Comparison of ENCODE assay signal across 31 cellular contexts in genomic region chr20:19310541-19310940, GRCh38.
"Had no signal": no experiment of that assay in that cellular context is flagged by ENCODE, and none has a peak within 500 bp of the region (broad histone marks: within the 10 kb centered on the region; RNA-seq: fewer than 3 reads in every experiment).

No MANE protein-coding gene starts in this region.

- H3K27me3 ChIP-seq: adrenal gland, body of pancreas, colonic mucosa, esophagus squamous epithelium, heart right ventricle had no signal

- H3K9me3 Mint-ChIP-seq: activated CD4-positive, alpha-beta T cell treated with anti-CD3 and anti-CD28 coated beads, Interleukin-2, amount 10 ng/mL, durations not matched to agents 24 days and 14 days; activated naive CD4-positive, alpha-beta T cell treated with anti-CD3 and anti-CD28 coated beads for 36 hours; activated naive CD8-positive, alpha-beta T cell treated with anti-CD3 and anti-CD28 coated beads for 36 hours; activated T-helper 1 cell treated with anti-CD3 and anti-CD28 coated beads, Interleukin-12 subunit alpha, Interleukin-12 subunit beta, Interleukin-2, Interleukin-4 antibody, amounts not matched to agents 30 ng/mL and 10 ng/mL and 1 ng/mL, durations not matched to agents 14 hours and 24 hours and 36 hours; activated T-helper 2 cell treated with anti-CD3 and anti-CD28 coated beads, Interferon-gamma antibody, Interleukin-2, Interleukin-4, amounts not matched to agents 10 μg/mL and 5 μg/mL and 100 μg/mL, durations not matched to agents 14 hours and 24 hours and 36 hours; T-helper 2 cell treated with Interferon-gamma antibody and Interleukin-4, amounts not matched to agents 5 μg/mL and 100 μg/mL, for 36 hours had no signal

- ATAC-seq: activated CD4-positive, alpha-beta T cell treated with anti-CD3 and anti-CD28 coated beads for 36 hours; activated CD8-positive, alpha-beta memory T cell treated with anti-CD3 and anti-CD28 coated beads, Interleukin-2, amount 10 ng/mL, durations not matched to agents 7 days and 5 days; activated CD8-positive, alpha-beta T cell treated with anti-CD3 and anti-CD28 coated beads, Interleukin-2, amount 10 ng/mL, durations not matched to agents 7 days and 5 days; activated naive CD8-positive, alpha-beta T cell treated with anti-CD3 and anti-CD28 coated beads, Interleukin-2, amount 50 U/mL, for 24 hours; body of pancreas; heart right ventricle; T-helper 17 cell had no signal

- H3K4me3 ChIP-seq: adrenal gland, body of pancreas, colonic mucosa, esophagus squamous epithelium, heart right ventricle had no signal

- H3K4me3 Mint-ChIP-seq: activated CD4-positive, alpha-beta memory T cell treated with anti-CD3 and anti-CD28 coated beads for 36 hours; activated CD4-positive, alpha-beta T cell treated with anti-CD3 and anti-CD28 coated beads for 36 hours; activated CD4-positive, alpha-beta T cell treated with anti-CD3 and anti-CD28 coated beads, Interleukin-2, amount 10 ng/mL, durations not matched to agents 24 days and 14 days; activated CD8-positive, alpha-beta memory T cell treated with anti-CD3 and anti-CD28 coated beads, Interleukin-2, amount 10 ng/mL, durations not matched to agents 7 days and 5 days; activated CD8-positive, alpha-beta T cell treated with anti-CD3 and anti-CD28 coated beads, Interleukin-2, amount 10 ng/mL, durations not matched to agents 7 days and 5 days; activated naive CD4-positive, alpha-beta T cell treated with anti-CD3 and anti-CD28 coated beads for 36 hours; activated naive CD4-positive, alpha-beta T cell treated with anti-CD3 and anti-CD28 coated beads, Interleukin-2, amount 50 U/mL, for 24 hours; activated naive CD8-positive, alpha-beta T cell treated with anti-CD3 and anti-CD28 coated beads for 36 hours; activated naive CD8-positive, alpha-beta T cell treated with anti-CD3 and anti-CD28 coated beads, Interleukin-2, amount 50 U/mL, for 24 hours; activated T-helper 1 cell treated with anti-CD3 and anti-CD28 coated beads, Interleukin-12 subunit alpha, Interleukin-12 subunit beta, Interleukin-2, Interleukin-4 antibody, amounts not matched to agents 30 ng/mL and 10 ng/mL and 1 ng/mL, durations not matched to agents 14 hours and 24 hours and 36 hours; T-helper 17 cell; T-helper 2 cell treated with Interferon-gamma antibody and Interleukin-4, amounts not matched to agents 5 μg/mL and 100 μg/mL, for 36 hours had no signal

- DNase-seq: activated CD4-positive, alpha-beta memory T cell treated with anti-CD3 and anti-CD28 coated beads for 36 hours; activated CD4-positive, alpha-beta T cell treated with anti-CD3 and anti-CD28 coated beads for 36 hours; activated CD4-positive, alpha-beta T cell treated with anti-CD3 and anti-CD28 coated beads, Interleukin-2, amount 10 ng/mL, durations not matched to agents 24 days and 14 days; activated CD4-positive, CD25-positive, alpha-beta regulatory T cell; activated CD4-positive, CD25-positive, alpha-beta regulatory T cell treated with anti-CD3 and anti-CD28 coated beads, Interleukin-2, amount 50 U/mL, for 72 hours; activated CD8-positive, alpha-beta memory T cell treated with anti-CD3 and anti-CD28 coated beads, Interleukin-2, amount 10 ng/mL, durations not matched to agents 7 days and 5 days; activated CD8-positive, alpha-beta memory T cell treated with anti-CD3 and anti-CD28 coated beads, Interleukin-2, amount 50 U/mL, for 4 hours; activated CD8-positive, alpha-beta T cell treated with anti-CD3 and anti-CD28 coated beads, Interleukin-2, amount 10 ng/mL, durations not matched to agents 7 days and 5 days; activated effector memory CD4-positive, alpha-beta T cell treated with anti-CD3 and anti-CD28 coated beads, Interleukin-2, amount 50 U/mL, for 16 hours; activated naive CD4-positive, alpha-beta T cell treated with anti-CD3 and anti-CD28 coated beads for 36 hours; activated naive CD8-positive, alpha-beta T cell treated with anti-CD3 and anti-CD28 coated beads for 36 hours; activated naive CD8-positive, alpha-beta T cell treated with anti-CD3 and anti-CD28 coated beads, Interleukin-2, amount 50 U/mL, for 24 hours; activated T-cell treated with anti-CD3 and anti-CD28 coated beads, Interleukin-2, amount 50 U/mL, for 1 hour; activated T-cell treated with anti-CD3 and anti-CD28 coated beads, Interleukin-2, amount 50 U/mL, for 48 hours; adrenal gland; amygdala; aorta; body of pancreas; caudate nucleus; colonic mucosa; effector CD8-positive, alpha-beta T cell; erythroblast; esophagus squamous epithelium; glutamatergic neuron; heart right ventricle; T-helper 1 cell; T-helper 17 cell had no signal

- H3K4me1 Mint-ChIP-seq: activated CD4-positive, alpha-beta T cell treated with anti-CD3 and anti-CD28 coated beads for 36 hours; activated CD4-positive, alpha-beta T cell treated with anti-CD3 and anti-CD28 coated beads, Interleukin-2, amount 10 ng/mL, durations not matched to agents 24 days and 14 days; activated CD8-positive, alpha-beta memory T cell treated with anti-CD3 and anti-CD28 coated beads, Interleukin-2, amount 10 ng/mL, durations not matched to agents 7 days and 5 days; activated naive CD4-positive, alpha-beta T cell treated with anti-CD3 and anti-CD28 coated beads, Interleukin-2, amount 50 U/mL, for 24 hours; activated naive CD8-positive, alpha-beta T cell treated with anti-CD3 and anti-CD28 coated beads for 36 hours; activated naive CD8-positive, alpha-beta T cell treated with anti-CD3 and anti-CD28 coated beads, Interleukin-2, amount 50 U/mL, for 24 hours; T-helper 17 cell had no signal

- H3K27me3 Mint-ChIP-seq: activated CD4-positive, alpha-beta memory T cell treated with anti-CD3 and anti-CD28 coated beads for 36 hours; activated CD4-positive, alpha-beta T cell treated with anti-CD3 and anti-CD28 coated beads for 36 hours; activated CD4-positive, alpha-beta T cell treated with anti-CD3 and anti-CD28 coated beads, Interleukin-2, amount 10 ng/mL, durations not matched to agents 24 days and 14 days; activated CD8-positive, alpha-beta memory T cell treated with anti-CD3 and anti-CD28 coated beads, Interleukin-2, amount 10 ng/mL, durations not matched to agents 7 days and 5 days; activated naive CD4-positive, alpha-beta T cell treated with anti-CD3 and anti-CD28 coated beads, Interleukin-2, amount 50 U/mL, for 24 hours; activated naive CD8-positive, alpha-beta T cell treated with anti-CD3 and anti-CD28 coated beads for 36 hours; T-helper 17 cell had no signal

- H3K36me3 Mint-ChIP-seq: activated CD4-positive, alpha-beta memory T cell treated with anti-CD3 and anti-CD28 coated beads for 36 hours; activated CD8-positive, alpha-beta memory T cell treated with anti-CD3 and anti-CD28 coated beads, Interleukin-2, amount 10 ng/mL, durations not matched to agents 7 days and 5 days; activated naive CD4-positive, alpha-beta T cell treated with anti-CD3 and anti-CD28 coated beads, Interleukin-2, amount 50 U/mL, for 24 hours; activated naive CD8-positive, alpha-beta T cell treated with anti-CD3 and anti-CD28 coated beads for 36 hours had no signal

- H3K27ac Mint-ChIP-seq: activated CD4-positive, alpha-beta memory T cell treated with anti-CD3 and anti-CD28 coated beads for 36 hours; activated CD4-positive, alpha-beta T cell treated with anti-CD3 and anti-CD28 coated beads for 36 hours; activated CD4-positive, alpha-beta T cell treated with anti-CD3 and anti-CD28 coated beads, Interleukin-2, amount 10 ng/mL, durations not matched to agents 24 days and 14 days; activated CD8-positive, alpha-beta memory T cell treated with anti-CD3 and anti-CD28 coated beads, Interleukin-2, amount 10 ng/mL, durations not matched to agents 7 days and 5 days; activated CD8-positive, alpha-beta T cell treated with anti-CD3 and anti-CD28 coated beads, Interleukin-2, amount 10 ng/mL, durations not matched to agents 7 days and 5 days; activated naive CD4-positive, alpha-beta T cell treated with anti-CD3 and anti-CD28 coated beads for 36 hours; activated naive CD4-positive, alpha-beta T cell treated with anti-CD3 and anti-CD28 coated beads, Interleukin-2, amount 50 U/mL, for 24 hours; activated naive CD8-positive, alpha-beta T cell treated with anti-CD3 and anti-CD28 coated beads for 36 hours; activated naive CD8-positive, alpha-beta T cell treated with anti-CD3 and anti-CD28 coated beads, Interleukin-2, amount 50 U/mL, for 24 hours; activated T-helper 1 cell treated with anti-CD3 and anti-CD28 coated beads, Interleukin-12 subunit alpha, Interleukin-12 subunit beta, Interleukin-2, Interleukin-4 antibody, amounts not matched to agents 30 ng/mL and 10 ng/mL and 1 ng/mL, durations not matched to agents 14 hours and 24 hours and 36 hours; activated T-helper 2 cell treated with anti-CD3 and anti-CD28 coated beads, Interferon-gamma antibody, Interleukin-2, Interleukin-4, amounts not matched to agents 10 μg/mL and 5 μg/mL and 100 μg/mL, durations not matched to agents 14 hours and 24 hours and 36 hours; T-helper 17 cell; T-helper 2 cell treated with Interferon-gamma antibody and Interleukin-4, amounts not matched to agents 5 μg/mL and 100 μg/mL, for 36 hours had no signal

- H3K27ac ChIP-seq: adrenal gland, body of pancreas, colonic mucosa, heart right ventricle had no signal

- H3K4me1 ChIP-seq: adrenal gland, body of pancreas, colonic mucosa had no signal

- H3K9me3 ChIP-seq: adrenal gland, body of pancreas, colonic mucosa, esophagus squamous epithelium, heart right ventricle had no signal

- H3K36me3 ChIP-seq: adrenal gland, colonic mucosa, esophagus squamous epithelium, heart right ventricle had no signal
